In the genomic region with DNA sequence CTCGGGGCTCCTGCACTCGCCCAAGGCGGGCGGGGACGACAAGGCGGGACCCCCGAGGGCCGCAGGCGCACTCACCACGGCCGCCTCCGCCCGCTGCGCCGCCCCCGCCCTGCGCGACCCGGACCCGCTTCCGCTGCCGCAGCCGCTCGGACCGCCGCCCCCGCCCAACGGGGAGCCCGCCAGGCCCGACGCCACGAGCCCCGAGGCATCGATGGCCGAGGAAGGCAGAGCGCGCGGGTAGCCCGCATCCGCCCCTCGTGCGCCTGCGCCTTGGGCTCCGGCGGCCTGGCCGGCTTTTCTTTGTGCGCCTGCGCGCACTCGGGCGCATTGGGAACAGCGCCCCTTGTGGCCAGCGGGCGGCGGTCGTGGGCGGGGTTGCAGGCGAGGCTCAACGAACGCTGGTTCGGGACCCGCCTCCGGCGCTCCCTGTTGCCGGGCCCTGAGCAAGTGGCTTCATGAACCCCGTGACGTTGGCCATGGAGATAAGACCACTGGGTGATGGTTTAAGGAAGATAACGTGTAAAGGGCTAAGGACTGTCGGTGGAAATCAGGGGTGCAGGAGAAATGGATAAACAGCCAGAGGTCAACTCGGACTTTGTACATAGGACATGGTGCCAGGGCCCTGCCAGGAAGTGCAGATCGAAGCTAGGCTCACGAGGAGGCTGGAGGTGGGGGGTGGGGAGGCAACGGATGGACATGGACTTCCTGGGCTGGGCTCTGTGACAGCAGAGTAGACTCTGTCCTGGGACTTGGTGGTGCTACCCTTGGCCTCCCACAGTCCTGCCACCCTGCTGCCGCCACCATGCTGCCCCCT, we compare ENCODE assay signal across 8 cellular contexts. TPM values are rescaled to one million over a fixed set of nuclear protein-coding genes. Genes with fewer than 3 reads are reported as not detected.
A peak's percentile ranks its signal among the peaks of the same experiment; 100 is the strongest.
DNase-seq lines count a peak whose midpoint lies in the region; ATAC-seq and TF ChIP-seq lines count a peak whose summit lies in the region.

TSS of gene C8G (plus strand) at position 725 of the 814 bp plus-strand sequence. CDS start at position 803, 78 bp downstream.
TSS of gene FBXW5 (minus strand) at position 220 of the 814 bp plus-strand sequence. CDS start 655 bp downstream, outside the sequence.

- DNase-seq in Caco-2 = peak; percentile 93 to 97
- peak; percentile 100 for DNase-seq in GM20000 (ENCODE audit: low spot score)
- peak; percentile 95 for DNase-seq in HT-29 (ENCODE audit: low spot score)
- DNase-seq in NOMO-1 (lab: John Stamatoyannopoulos, UW; ENCODE audit: unreplicated experiment in 2 of 2) = peak; percentile 98 to 99
- DNase-seq in activated CD8-positive, alpha-beta memory T cell treated with anti-CD3 and anti-CD28 coated beads, Interleukin-2, amount 10 ng/mL, durations not matched to agents 7 days and 5 days = peak; percentile 96
- peak; percentile 94 for DNase-seq in mesendoderm
- peak; percentile 94 for DNase-seq in stimulated activated CD8-positive, alpha-beta memory T cell treated with anti-CD3 and anti-CD28 coated beads, Interleukin-12 subunit alpha, Interleukin-12 subunit beta, amount 100 ng/mL, for 4 hours (ENCODE audit: low read depth)

- H3K36me3 Mint-ChIP-seq in Caco-2 (ENCODE audit: insufficient read depth, unreplicated experiment) = peaks cover 60% of the 10 kb centered on the region
- peaks cover 16% of the 10 kb centered on the region for H3K36me3 Mint-ChIP-seq in activated CD8-positive, alpha-beta memory T cell treated with anti-CD3 and anti-CD28 coated beads, Interleukin-2, amount 10 ng/mL, durations not matched to agents 7 days and 5 days

- H3K4me2 ChIP-seq in mesendoderm (ENCODE audit: low read length) = peak within 1 kb of the TSS; percentile 81

- H2BK15ac ChIP-seq in mesendoderm (replicated peaks; ENCODE audit: low read depth) = no peak within 1 kb of the TSS

- H3K4me1 Mint-ChIP-seq in Caco-2 (ENCODE audit: low read depth, unreplicated experiment) = no peaks in the 10 kb centered on the region
- peaks cover 18% of the 10 kb centered on the region for H3K4me1 Mint-ChIP-seq in activated CD8-positive, alpha-beta memory T cell treated with anti-CD3 and anti-CD28 coated beads, Interleukin-2, amount 10 ng/mL, durations not matched to agents 7 days and 5 days

- H3K27ac Mint-ChIP-seq in Caco-2 (ENCODE audit: unreplicated experiment) = peak within 1 kb of the TSS; percentile 48
- peak within 1 kb of the TSS; percentile 81 for H3K27ac Mint-ChIP-seq in activated CD8-positive, alpha-beta memory T cell treated with anti-CD3 and anti-CD28 coated beads, Interleukin-2, amount 10 ng/mL, durations not matched to agents 7 days and 5 days

- H3K9me3 ChIP-seq in Caco-2 = no peaks in the 10 kb centered on the region
- H3K9me3 ChIP-seq in endocrine pancreas (ENCODE audit: control insufficient read depth, low read length) = no peaks in the 10 kb centered on the region

- peak; percentile 81 for ATAC-seq in activated CD8-positive, alpha-beta memory T cell treated with anti-CD3 and anti-CD28 coated beads, Interleukin-2, amount 10 ng/mL, durations not matched to agents 7 days and 5 days

- no peak within 1 kb of the TSS for H2AK5ac ChIP-seq in mesendoderm (ENCODE audit: low read length)

- peak within 1 kb of the TSS; percentile 94 for H3K56ac ChIP-seq in mesendoderm (ENCODE audit: low read length)

- no peaks in the 10 kb centered on the region for H3K27me3 Mint-ChIP-seq in Caco-2 (ENCODE audit: insufficient read depth, unreplicated experiment)
- H3K27me3 Mint-ChIP-seq in activated CD8-positive, alpha-beta memory T cell treated with anti-CD3 and anti-CD28 coated beads, Interleukin-2, amount 10 ng/mL, durations not matched to agents 7 days and 5 days = no peaks in the 10 kb centered on the region

- H2BK5ac ChIP-seq in mesendoderm (ENCODE audit: low read length) = no peak within 1 kb of the TSS

- peaks cover 3% of the 10 kb centered on the region for H3K79me2 ChIP-seq in mesendoderm (ENCODE audit: control insufficient read depth, insufficient read depth, low read length)

- H3K9ac ChIP-seq in endocrine pancreas (ENCODE audit: control insufficient read depth, insufficient read depth, low read length) (peak within 1 kb of the TSS; percentile 76), mesendoderm (ENCODE audit: low read length) (peak within 1 kb of the TSS; percentile 94)

- H3K4me3 Mint-ChIP-seq in Caco-2 (ENCODE audit: unreplicated experiment) = peak within 1 kb of the TSS; percentile 71
- peak within 1 kb of the TSS; percentile 79 for H3K4me3 Mint-ChIP-seq in activated CD8-positive, alpha-beta memory T cell treated with anti-CD3 and anti-CD28 coated beads, Interleukin-2, amount 10 ng/mL, durations not matched to agents 7 days and 5 days

- H3K36me3 ChIP-seq in Caco-2 (ENCODE audit: control insufficient read depth, insufficient read depth, low read length) (peaks cover 1% of the 10 kb centered on the region; the same call in 1 of the 2 replicates), endocrine pancreas (ENCODE audit: control insufficient read depth, insufficient read depth, low read length) (no peaks in the 10 kb centered on the region), mesendoderm (ENCODE audit: control insufficient read depth, insufficient read depth, low read length) (peaks cover 5% of the 10 kb centered on the region)

- no peaks in the 10 kb centered on the region for H3K27me3 ChIP-seq in Caco-2 (replicated peaks; ENCODE audit: control insufficient read depth, insufficient read depth, low read length)
- no peaks in the 10 kb centered on the region for H3K27me3 ChIP-seq in endocrine pancreas (ENCODE audit: control insufficient read depth, insufficient read depth, low read length)
- no peaks in the 10 kb centered on the region for H3K27me3 ChIP-seq in mesendoderm (ENCODE audit: insufficient read depth, low read length, poor library complexity)

- H3K79me1 ChIP-seq in mesendoderm (ENCODE audit: low read length) = peaks cover 2% of the 10 kb centered on the region

- peak within 1 kb of the TSS; percentile 99 for H3K23ac ChIP-seq in mesendoderm (ENCODE audit: low read length)

- H4K8ac ChIP-seq in mesendoderm (ENCODE audit: low read depth, low read length) = no peak within 1 kb of the TSS

- H4K5ac ChIP-seq in mesendoderm (ENCODE audit: low read length) = no peak within 1 kb of the TSS

- H3K27ac ChIP-seq in mesendoderm (ENCODE audit: low read depth, low read length) = peak within 1 kb of the TSS; percentile 74

- WGBS in mesendoderm (ENCODE audit: extremely low coverage, insufficient coverage, low lambda C conversion rate) = no CpG with 5 or more reads among the region's 74 CpGs

- no peaks in the 10 kb centered on the region for H3K9me3 Mint-ChIP-seq in Caco-2 (ENCODE audit: unreplicated experiment)
- H3K9me3 Mint-ChIP-seq in activated CD8-positive, alpha-beta memory T cell treated with anti-CD3 and anti-CD28 coated beads, Interleukin-2, amount 10 ng/mL, durations not matched to agents 7 days and 5 days (ENCODE audit: low read depth) = no peaks in the 10 kb centered on the region

- intact Hi-C loops in Caco-2 (cut with micrococcal nuclease; ENCODE audit: unreplicated experiment) = loop anchor here (5.0 to 10.0 kb wide), 2 partner anchors 100 to 157 kb away; partner anchors contain the start of genes AJM1 and PHPT1

- CTCF ChIA-PET in Caco-2 (lab: Charles Lee) = interaction anchor here (0.6 to 1.0 kb wide), 4 partner anchors 11 to 85 kb away, joined by 3 to 5 read pairs (median 4); partner anchors contain the start of gene CLIC3
- CTCF ChIA-PET in activated CD8-positive, alpha-beta memory T cell treated with anti-CD3 and anti-CD28 coated beads, Interleukin-2, amount 10 ng/mL, durations not matched to agents 7 days and 5 days (lab: Charles Lee) = interaction anchor here (0.7 to 7.3 kb wide), 22 partner anchors 9 to 244 kb away, joined by 3 to 183 read pairs (median 4); partner anchors contain the start of genes ABCA2, AJM1, CLIC3 and FUT7

- H3K18ac ChIP-seq in mesendoderm (ENCODE audit: low read length) = peak within 1 kb of the TSS; percentile 57

- H3K4me3 ChIP-seq in Caco-2 (ENCODE audit: low read depth, low read length) (peak within 1 kb of the TSS; percentile 59), endocrine pancreas (ENCODE audit: control insufficient read depth, insufficient read depth, low read length) (no peak within 1 kb of the TSS), mesendoderm (ENCODE audit: low read length) (peak within 1 kb of the TSS; percentile 47)

- peak within 1 kb of the TSS; percentile 39 for H3K4ac ChIP-seq in mesendoderm (ENCODE audit: low read depth, low read length)

- H2BK120ac ChIP-seq in mesendoderm (ENCODE audit: low read depth, low read length) = peak within 1 kb of the TSS; percentile 16

- no TSS peak for BruUV-seq in Caco-2 (replicated peaks; lab: Mats Ljungman, UMichigan)

- POLR2A ChIA-PET in Caco-2 (lab: Charles Lee) = no interaction called here

- TF ChIP-seq CTCF in Caco-2 (IDR thresholded peaks at IDR 0.05; ENCODE audit: insufficient read depth in 1 of 2, low read depth in 1 of 2, low read length in 1 of 2, severe bottlenecking in 1 of 2, unreplicated experiment in 1 of 2) (peak; percentile 92 to 96), GM20000 (IDR thresholded peaks at IDR 0.05; ENCODE audit: extremely low read depth, missing control alignments) (peak; percentile 89)

- H3K4me1 ChIP-seq in Caco-2 = peaks cover 44% of the 10 kb centered on the region
- H3K4me1 ChIP-seq in endocrine pancreas (ENCODE audit: control insufficient read depth, insufficient read depth, low read length) = no peaks in the 10 kb centered on the region
- no peaks in the 10 kb centered on the region for H3K4me1 ChIP-seq in mesendoderm (ENCODE audit: control insufficient read depth, low read depth, low read length)

RNA-seq across cellular contexts. Expression of gene C8G, which starts in this region (rescaled TPM):
- 0.77 and 1.3 TPM in 2 replicates for total RNA-seq in Caco-2 (2022)
- 0.71 and 2.6 TPM in 2 replicates for total RNA-seq in HT-29 (2014; rRNA removed; shearing (Covaris generic))
- total RNA-seq in activated CD8-positive, alpha-beta memory T cell treated with anti-CD3 and anti-CD28 coated beads, Interleukin-2, amount 10 ng/mL, durations not matched to agents 7 days and 5 days = 1 to 10 TPM in 1 of 2 experiments, not detected in 1; 1.7 TPM
- 0.51 TPM for polyA plus RNA-seq in mesendoderm (2013, experiment 1 of 2)
- 0.31 TPM for polyA plus RNA-seq in mesendoderm (2013, experiment 2 of 2)

RNA-seq across cellular contexts. Expression of gene FBXW5, which starts in this region (rescaled TPM):
- 66.8 and 76.1 TPM in 2 replicates for total RNA-seq in Caco-2 (2022)
- 379 and 389 TPM in 2 replicates for total RNA-seq in HT-29 (2014; rRNA removed; shearing (Covaris generic))
- 100 to 1,000 TPM; 106 to 107 TPM for total RNA-seq in activated CD8-positive, alpha-beta memory T cell treated with anti-CD3 and anti-CD28 coated beads, Interleukin-2, amount 10 ng/mL, durations not matched to agents 7 days and 5 days
- 25.8 TPM for polyA plus RNA-seq in mesendoderm (2013, experiment 1 of 2)
- polyA plus RNA-seq in mesendoderm (2013, experiment 2 of 2) = 26.2 TPM
